Comparison of ENCODE assay signal across 19 cellular contexts in the genomic region with DNA sequence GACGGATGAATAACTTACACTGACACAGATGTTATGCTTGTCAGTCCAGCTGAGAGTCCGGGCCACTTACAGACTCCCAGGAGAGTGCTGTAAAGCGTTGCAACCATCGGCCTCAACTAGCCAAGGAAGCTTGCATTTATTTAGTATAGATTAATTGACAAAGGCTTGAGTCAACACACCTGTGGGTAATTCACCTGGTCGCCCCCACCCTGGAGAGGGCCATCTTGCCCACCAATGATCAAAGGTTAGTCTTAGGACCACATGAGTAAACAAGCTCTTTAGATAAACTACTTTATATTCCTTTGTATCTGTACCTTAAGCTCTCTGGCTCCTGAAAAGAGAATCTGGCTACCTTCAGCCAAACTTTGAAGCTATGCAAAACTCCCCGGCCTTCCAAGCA.
"Had no signal": no experiment of that assay in that cellular context is flagged by ENCODE, and none has a peak within 500 bp of the region (broad histone marks: within the 10 kb centered on the region; RNA-seq: fewer than 3 reads in every experiment).

No MANE protein-coding gene starts in this region.

- H3K4me1 ChIP-seq: transverse colon had no signal

- H3K9me3 ChIP-seq: esophagus squamous epithelium, gastroesophageal sphincter, mucosa of descending colon, right atrium auricular region, sigmoid colon, stomach, thoracic aorta, transverse colon had no signal

- DNase-seq: effector CD4-positive, alpha-beta T cell; esophagus squamous epithelium; foreskin fibroblast; glutamatergic neuron; kidney glomerular epithelial cell; mucosa of descending colon; naive thymus-derived CD8-positive, alpha-beta T cell; sigmoid colon; stimulated activated CD4-positive, alpha-beta T cell treated with anti-CD3 and anti-CD28 coated beads, Interleukin-12 subunit alpha, Interleukin-12 subunit beta, amount 100 ng/mL, for 4 hours; stimulated activated naive CD4-positive, alpha-beta T cell; stomach; substantia nigra; transverse colon had no signal

- H3K4me3 ChIP-seq: coronary artery, esophagus squamous epithelium, gastroesophageal sphincter, mucosa of descending colon, right atrium auricular region, sigmoid colon, skin epidermis, stomach, thoracic aorta, transverse colon had no signal

- H3K27me3 Mint-ChIP-seq: naive thymus-derived CD8-positive, alpha-beta T cell had no signal

- ATAC-seq: gastroesophageal sphincter; mucosa of descending colon; naive thymus-derived CD8-positive, alpha-beta T cell had no signal

- H3K4me3 Mint-ChIP-seq: naive thymus-derived CD8-positive, alpha-beta T cell had no signal

- H3K36me3 ChIP-seq: sigmoid colon, thoracic aorta had no signal

- H3K27ac ChIP-seq: coronary artery, epithelial cell of prostate, esophagus squamous epithelium, gastroesophageal sphincter, right atrium auricular region, sigmoid colon, skin epidermis, stomach, thoracic aorta, transverse colon had no signal

- H3K27me3 ChIP-seq: esophagus squamous epithelium, gastroesophageal sphincter, right atrium auricular region, sigmoid colon, stomach, transverse colon had no signal
